In the genomic region with DNA sequence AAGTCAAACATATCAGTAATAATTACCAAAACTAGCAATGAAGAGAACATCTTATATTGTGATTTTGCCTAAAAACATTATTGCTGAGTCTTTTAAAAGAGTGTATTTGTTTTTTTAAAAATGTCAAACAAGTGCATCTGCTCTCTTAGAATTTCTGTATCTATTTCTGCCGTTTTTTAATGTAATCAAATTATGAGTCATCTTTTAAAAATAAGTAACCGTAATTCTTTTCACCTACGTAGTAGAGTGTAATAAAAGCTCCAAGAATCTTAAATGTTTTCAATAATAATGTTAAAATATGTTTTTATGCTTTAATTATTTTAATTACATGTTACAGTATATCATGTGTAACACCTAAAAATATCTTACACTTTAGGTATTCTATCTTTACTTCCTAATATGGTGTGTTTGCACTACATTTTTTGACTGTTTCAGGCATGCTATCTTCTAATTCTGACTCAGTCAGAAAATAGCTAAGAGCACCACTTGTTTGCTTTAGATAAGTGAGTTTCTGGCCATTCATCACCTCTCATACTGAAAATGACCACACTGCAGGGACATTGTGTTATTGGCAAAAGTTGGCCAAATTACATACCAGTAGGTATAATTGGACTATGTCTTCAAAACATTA, we compare ENCODE assay signal across 1 cellular context.
TF ChIP-seq lines count a peak whose summit lies in the region.

No MANE protein-coding gene starts in this region.

TF ChIP-seq in GM23338, 12 proteins besides CTCF, POLR2A, EP300 and RAD21 (continued from another document):
- TF ChIP-seq, protein P1, sequence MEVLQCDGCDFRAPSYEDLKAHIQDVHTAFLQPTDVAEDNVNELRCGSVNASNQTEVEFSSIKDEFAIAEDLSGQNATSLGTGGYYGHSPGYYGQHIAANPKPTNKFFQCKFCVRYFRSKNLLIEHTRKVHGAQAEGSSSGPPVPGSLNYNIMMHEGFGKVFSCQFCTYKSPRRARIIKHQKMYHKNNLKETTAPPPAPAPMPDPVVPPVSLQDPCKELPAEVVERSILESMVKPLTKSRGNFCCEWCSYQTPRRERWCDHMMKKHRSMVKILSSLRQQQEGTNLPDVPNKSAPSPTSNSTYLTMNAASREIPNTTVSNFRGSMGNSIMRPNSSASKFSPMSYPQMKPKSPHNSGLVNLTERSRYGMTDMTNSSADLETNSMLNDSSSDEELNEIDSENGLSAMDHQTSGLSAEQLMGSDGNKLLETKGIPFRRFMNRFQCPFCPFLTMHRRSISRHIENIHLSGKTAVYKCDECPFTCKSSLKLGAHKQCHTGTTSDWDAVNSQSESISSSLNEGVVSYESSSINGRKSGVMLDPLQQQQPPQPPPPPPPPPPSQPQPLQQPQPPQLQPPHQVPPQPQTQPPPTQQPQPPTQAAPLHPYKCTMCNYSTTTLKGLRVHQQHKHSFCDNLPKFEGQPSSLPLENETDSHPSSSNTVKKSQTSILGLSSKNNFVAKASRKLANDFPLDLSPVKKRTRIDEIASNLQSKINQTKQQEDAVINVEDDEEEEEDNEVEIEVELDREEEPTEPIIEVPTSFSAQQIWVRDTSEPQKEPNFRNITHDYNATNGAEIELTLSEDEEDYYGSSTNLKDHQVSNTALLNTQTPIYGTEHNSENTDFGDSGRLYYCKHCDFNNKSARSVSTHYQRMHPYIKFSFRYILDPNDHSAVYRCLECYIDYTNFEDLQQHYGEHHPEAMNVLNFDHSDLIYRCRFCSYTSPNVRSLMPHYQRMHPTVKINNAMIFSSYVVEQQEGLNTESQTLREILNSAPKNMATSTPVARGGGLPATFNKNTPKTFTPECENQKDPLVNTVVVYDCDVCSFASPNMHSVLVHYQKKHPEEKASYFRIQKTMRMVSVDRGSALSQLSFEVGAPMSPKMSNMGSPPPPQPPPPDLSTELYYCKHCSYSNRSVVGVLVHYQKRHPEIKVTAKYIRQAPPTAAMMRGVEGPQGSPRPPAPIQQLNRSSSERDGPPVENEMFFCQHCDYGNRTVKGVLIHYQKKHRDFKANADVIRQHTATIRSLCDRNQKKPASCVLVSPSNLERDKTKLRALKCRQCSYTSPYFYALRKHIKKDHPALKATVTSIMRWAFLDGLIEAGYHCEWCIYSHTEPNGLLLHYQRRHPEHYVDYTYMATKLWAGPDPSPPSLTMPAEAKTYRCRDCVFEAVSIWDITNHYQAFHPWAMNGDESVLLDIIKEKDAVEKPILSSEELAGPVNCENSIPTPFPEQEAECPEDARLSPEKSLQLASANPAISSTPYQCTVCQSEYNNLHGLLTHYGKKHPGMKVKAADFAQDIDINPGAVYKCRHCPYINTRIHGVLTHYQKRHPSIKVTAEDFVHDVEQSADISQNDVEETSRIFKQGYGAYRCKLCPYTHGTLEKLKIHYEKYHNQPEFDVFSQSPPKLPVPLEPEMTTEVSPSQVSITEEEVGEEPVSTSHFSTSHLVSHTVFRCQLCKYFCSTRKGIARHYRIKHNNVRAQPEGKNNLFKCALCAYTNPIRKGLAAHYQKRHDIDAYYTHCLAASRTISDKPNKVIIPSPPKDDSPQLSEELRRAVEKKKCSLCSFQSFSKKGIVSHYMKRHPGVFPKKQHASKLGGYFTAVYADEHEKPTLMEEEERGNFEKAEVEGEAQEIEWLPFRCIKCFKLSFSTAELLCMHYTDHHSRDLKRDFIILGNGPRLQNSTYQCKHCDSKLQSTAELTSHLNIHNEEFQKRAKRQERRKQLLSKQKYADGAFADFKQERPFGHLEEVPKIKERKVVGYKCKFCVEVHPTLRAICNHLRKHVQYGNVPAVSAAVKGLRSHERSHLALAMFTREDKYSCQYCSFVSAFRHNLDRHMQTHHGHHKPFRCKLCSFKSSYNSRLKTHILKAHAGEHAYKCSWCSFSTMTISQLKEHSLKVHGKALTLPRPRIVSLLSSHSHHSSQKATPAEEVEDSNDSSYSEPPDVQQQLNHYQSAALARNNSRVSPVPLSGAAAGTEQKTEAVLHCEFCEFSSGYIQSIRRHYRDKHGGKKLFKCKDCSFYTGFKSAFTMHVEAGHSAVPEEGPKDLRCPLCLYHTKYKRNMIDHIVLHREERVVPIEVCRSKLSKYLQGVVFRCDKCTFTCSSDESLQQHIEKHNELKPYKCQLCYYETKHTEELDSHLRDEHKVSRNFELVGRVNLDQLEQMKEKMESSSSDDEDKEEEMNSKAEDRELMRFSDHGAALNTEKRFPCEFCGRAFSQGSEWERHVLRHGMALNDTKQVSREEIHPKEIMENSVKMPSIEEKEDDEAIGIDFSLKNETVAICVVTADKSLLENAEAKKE (CRISPR knock-in tag; IDR thresholded peaks at IDR 0.05) = no peak
- TF ChIP-seq, protein P2, sequence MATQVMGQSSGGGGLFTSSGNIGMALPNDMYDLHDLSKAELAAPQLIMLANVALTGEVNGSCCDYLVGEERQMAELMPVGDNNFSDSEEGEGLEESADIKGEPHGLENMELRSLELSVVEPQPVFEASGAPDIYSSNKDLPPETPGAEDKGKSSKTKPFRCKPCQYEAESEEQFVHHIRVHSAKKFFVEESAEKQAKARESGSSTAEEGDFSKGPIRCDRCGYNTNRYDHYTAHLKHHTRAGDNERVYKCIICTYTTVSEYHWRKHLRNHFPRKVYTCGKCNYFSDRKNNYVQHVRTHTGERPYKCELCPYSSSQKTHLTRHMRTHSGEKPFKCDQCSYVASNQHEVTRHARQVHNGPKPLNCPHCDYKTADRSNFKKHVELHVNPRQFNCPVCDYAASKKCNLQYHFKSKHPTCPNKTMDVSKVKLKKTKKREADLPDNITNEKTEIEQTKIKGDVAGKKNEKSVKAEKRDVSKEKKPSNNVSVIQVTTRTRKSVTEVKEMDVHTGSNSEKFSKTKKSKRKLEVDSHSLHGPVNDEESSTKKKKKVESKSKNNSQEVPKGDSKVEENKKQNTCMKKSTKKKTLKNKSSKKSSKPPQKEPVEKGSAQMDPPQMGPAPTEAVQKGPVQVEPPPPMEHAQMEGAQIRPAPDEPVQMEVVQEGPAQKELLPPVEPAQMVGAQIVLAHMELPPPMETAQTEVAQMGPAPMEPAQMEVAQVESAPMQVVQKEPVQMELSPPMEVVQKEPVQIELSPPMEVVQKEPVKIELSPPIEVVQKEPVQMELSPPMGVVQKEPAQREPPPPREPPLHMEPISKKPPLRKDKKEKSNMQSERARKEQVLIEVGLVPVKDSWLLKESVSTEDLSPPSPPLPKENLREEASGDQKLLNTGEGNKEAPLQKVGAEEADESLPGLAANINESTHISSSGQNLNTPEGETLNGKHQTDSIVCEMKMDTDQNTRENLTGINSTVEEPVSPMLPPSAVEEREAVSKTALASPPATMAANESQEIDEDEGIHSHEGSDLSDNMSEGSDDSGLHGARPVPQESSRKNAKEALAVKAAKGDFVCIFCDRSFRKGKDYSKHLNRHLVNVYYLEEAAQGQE (IDR thresholded peaks at IDR 0.05; ENCODE audit: unreplicated experiment) = no peak
